ENCODE assay signal across 1 cellular context in genomic region chr12:32136404-32136803, GRCh38.
TF ChIP-seq lines count a peak whose summit lies in the region.

No MANE protein-coding gene starts in this region.

TF ChIP-seq in SK-N-SH, 30 proteins besides CTCF, POLR2A, EP300 and RAD21 (continued from another document):
- TF ChIP-seq, protein P1, sequence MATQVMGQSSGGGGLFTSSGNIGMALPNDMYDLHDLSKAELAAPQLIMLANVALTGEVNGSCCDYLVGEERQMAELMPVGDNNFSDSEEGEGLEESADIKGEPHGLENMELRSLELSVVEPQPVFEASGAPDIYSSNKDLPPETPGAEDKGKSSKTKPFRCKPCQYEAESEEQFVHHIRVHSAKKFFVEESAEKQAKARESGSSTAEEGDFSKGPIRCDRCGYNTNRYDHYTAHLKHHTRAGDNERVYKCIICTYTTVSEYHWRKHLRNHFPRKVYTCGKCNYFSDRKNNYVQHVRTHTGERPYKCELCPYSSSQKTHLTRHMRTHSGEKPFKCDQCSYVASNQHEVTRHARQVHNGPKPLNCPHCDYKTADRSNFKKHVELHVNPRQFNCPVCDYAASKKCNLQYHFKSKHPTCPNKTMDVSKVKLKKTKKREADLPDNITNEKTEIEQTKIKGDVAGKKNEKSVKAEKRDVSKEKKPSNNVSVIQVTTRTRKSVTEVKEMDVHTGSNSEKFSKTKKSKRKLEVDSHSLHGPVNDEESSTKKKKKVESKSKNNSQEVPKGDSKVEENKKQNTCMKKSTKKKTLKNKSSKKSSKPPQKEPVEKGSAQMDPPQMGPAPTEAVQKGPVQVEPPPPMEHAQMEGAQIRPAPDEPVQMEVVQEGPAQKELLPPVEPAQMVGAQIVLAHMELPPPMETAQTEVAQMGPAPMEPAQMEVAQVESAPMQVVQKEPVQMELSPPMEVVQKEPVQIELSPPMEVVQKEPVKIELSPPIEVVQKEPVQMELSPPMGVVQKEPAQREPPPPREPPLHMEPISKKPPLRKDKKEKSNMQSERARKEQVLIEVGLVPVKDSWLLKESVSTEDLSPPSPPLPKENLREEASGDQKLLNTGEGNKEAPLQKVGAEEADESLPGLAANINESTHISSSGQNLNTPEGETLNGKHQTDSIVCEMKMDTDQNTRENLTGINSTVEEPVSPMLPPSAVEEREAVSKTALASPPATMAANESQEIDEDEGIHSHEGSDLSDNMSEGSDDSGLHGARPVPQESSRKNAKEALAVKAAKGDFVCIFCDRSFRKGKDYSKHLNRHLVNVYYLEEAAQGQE (IDR thresholded peaks at IDR 0.05; ENCODE audit: low read depth, low read length): no peak
- no peak for TF ChIP-seq NFIC (IDR thresholded peaks at IDR 0.05; ENCODE audit: borderline replicate concordance)
- no peak for TF ChIP-seq TAF1 (IDR thresholded peaks at IDR 0.05; ENCODE audit: borderline replicate concordance, low read depth, low read length)
- no peak for TF ChIP-seq EZH2phosphoT487 (IDR thresholded peaks at IDR 0.05; ENCODE audit: borderline replicate concordance, low read depth)
- no peak for TF ChIP-seq FOXM1 (IDR thresholded peaks at IDR 0.05; ENCODE audit: low read depth)
- no peak for TF ChIP-seq TEAD4 (IDR thresholded peaks at IDR 0.05; ENCODE audit: borderline replicate concordance, insufficient read depth)
- TF ChIP-seq RCOR1 (IDR thresholded peaks at IDR 0.05; ENCODE audit: low read length): no peak
- TF ChIP-seq FOXJ3 (CRISPR knock-in tag; IDR thresholded peaks at IDR 0.05): no peak
- no peak for TF ChIP-seq YY1 (IDR thresholded peaks at IDR 0.05; ENCODE audit: low read depth)
- TF ChIP-seq RXRA (IDR thresholded peaks at IDR 0.05; ENCODE audit: borderline replicate concordance, low read depth): no peak
- TF ChIP-seq FOSL2 (IDR thresholded peaks at IDR 0.05; ENCODE audit: borderline replicate concordance, low read depth): no peak
